ENCODE assay signal across 23 cellular contexts in the genomic region with DNA sequence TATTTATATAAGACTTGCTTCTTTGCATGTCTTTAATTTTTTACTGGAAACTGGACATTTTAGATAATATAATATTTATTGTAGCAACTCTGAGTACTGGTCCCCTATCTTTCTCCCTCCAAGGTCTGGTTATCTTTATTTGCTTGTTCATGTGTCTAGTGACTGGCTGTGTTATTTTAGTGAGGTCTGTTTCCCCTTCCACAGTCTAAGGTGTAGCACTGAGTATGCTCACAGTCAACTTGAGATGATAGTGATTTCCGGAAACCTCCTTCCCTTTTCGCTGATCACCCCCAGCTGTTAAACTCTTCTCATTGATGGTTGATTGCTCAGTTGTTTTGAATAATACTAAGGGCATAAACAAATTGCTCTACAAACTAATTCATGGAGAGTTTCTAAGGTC. TPM values are rescaled to one million over a fixed set of nuclear protein-coding genes. Genes with fewer than 3 reads are reported as not detected.
A peak's percentile ranks its signal among the peaks of the same experiment; 100 is the strongest.
DNase-seq lines count a peak whose midpoint lies in the region; ATAC-seq lines count a peak whose summit lies in the region.
"Had no signal": no experiment of that assay in that cellular context is flagged by ENCODE, and none has a peak within 500 bp of the region (broad histone marks: within the 10 kb centered on the region; RNA-seq: fewer than 3 reads in every experiment).

No MANE protein-coding gene starts in this region.

- POLR2A ChIA-PET in naive thymus-derived CD4-positive, alpha-beta T cell (lab: Charles Lee): interaction anchor here (0.7 kb wide), 1 partner anchor 12 kb away, joined by 3 read pairs; no protein-coding TSS in a partner anchor

- DNase-seq in KBM-7: peak; percentile 39
- DNase-seq in memory B cell (ENCODE audit: low spot score in 2 of 2): no peak
- no peak for DNase-seq in naive thymus-derived CD4-positive, alpha-beta T cell
- DNase-seq in stimulated activated CD4-positive, alpha-beta T cell treated with anti-CD3 and anti-CD28 coated beads, Interleukin-15, amount 100 ng/mL, for 24 hours: no peak
- DNase-seq: activated CD4-positive, alpha-beta T cell treated with anti-CD3 and anti-CD28 coated beads for 1 hour; activated naive CD4-positive, alpha-beta T cell; activated T-cell treated with anti-CD3 and anti-CD28 coated beads, Interleukin-2, amount 50 U/mL, for 1 hour; CD4-positive, CD25-positive, alpha-beta regulatory T cell; colonic mucosa; DMS 273 treated with DMSO at 0.1 percent for 48 hours; esophagus squamous epithelium; gastrocnemius medialis; HCEC 1CT; MM.1S; mucosa of descending colon; NCI-H2171 treated with DMSO at 0.1 percent for 48 hours; NCI-H526 treated with DMSO at 0.1 percent for 48 hours; sigmoid colon had no signal

- H3K27ac ChIP-seq in naive thymus-derived CD4-positive, alpha-beta T cell (ENCODE audit: low read depth, low read length): no peak overlapping the region
- H3K27ac ChIP-seq: colonic mucosa, esophagus squamous epithelium, gastrocnemius medialis, sigmoid colon had no signal

- H3K27ac Mint-ChIP-seq in memory B cell: peak overlapping the region; percentile 63
- H3K27ac Mint-ChIP-seq in naive thymus-derived CD4-positive, alpha-beta T cell: no peak overlapping the region
- H3K27ac Mint-ChIP-seq: CD4-positive, CD25-positive, alpha-beta regulatory T cell had no signal

- no peak overlapping the region for H3K4me3 ChIP-seq in naive thymus-derived CD4-positive, alpha-beta T cell (ENCODE audit: low read length)
- H3K4me3 ChIP-seq: colonic mucosa, esophagus squamous epithelium, gastrocnemius medialis, mucosa of descending colon, sigmoid colon had no signal

- no peaks in the 10 kb centered on the region for H3K36me3 ChIP-seq in naive thymus-derived CD4-positive, alpha-beta T cell (ENCODE audit: control insufficient read depth in 2 of 3, insufficient read depth in 3 of 3, low read length in 3 of 3)
- H3K36me3 ChIP-seq: colonic mucosa, esophagus squamous epithelium, gastrocnemius medialis, sigmoid colon had no signal

- H3K9me3 Mint-ChIP-seq in memory B cell: no peaks in the 10 kb centered on the region
- H3K9me3 Mint-ChIP-seq in naive thymus-derived CD4-positive, alpha-beta T cell: no peaks in the 10 kb centered on the region
- H3K9me3 Mint-ChIP-seq: CD4-positive, CD25-positive, alpha-beta regulatory T cell; neural crest cell had no signal

- in situ Hi-C loops in KBM-7 (cut with MboI; ENCODE audit: low pct_unique_long_range_greater_than_20kb, low sequenced_read_pairs): no loop called here

- H3K4me1 ChIP-seq in naive thymus-derived CD4-positive, alpha-beta T cell (ENCODE audit: control insufficient read depth in 2 of 2, insufficient read depth in 2 of 2, low read length in 2 of 2): no peaks in the 10 kb centered on the region
- H3K4me1 ChIP-seq: colonic mucosa, gastrocnemius medialis, sigmoid colon had no signal

- H3K27me3 ChIP-seq in naive thymus-derived CD4-positive, alpha-beta T cell (ENCODE audit: control insufficient read depth in 2 of 2, insufficient read depth in 2 of 2, low read length in 2 of 2): no peaks in the 10 kb centered on the region
- H3K27me3 ChIP-seq: colonic mucosa, esophagus squamous epithelium, gastrocnemius medialis, sigmoid colon had no signal

- H3K4me3 Mint-ChIP-seq in memory B cell: no peak overlapping the region
- no peak overlapping the region for H3K4me3 Mint-ChIP-seq in naive thymus-derived CD4-positive, alpha-beta T cell
- H3K4me3 Mint-ChIP-seq: CD4-positive, CD25-positive, alpha-beta regulatory T cell; neural crest cell had no signal

- H3K4me1 Mint-ChIP-seq in memory B cell: peaks cover 12% of the 10 kb centered on the region
- H3K4me1 Mint-ChIP-seq in naive thymus-derived CD4-positive, alpha-beta T cell: no peaks in the 10 kb centered on the region
- H3K4me1 Mint-ChIP-seq: CD4-positive, CD25-positive, alpha-beta regulatory T cell; neural crest cell had no signal

- CTCF ChIA-PET in naive thymus-derived CD4-positive, alpha-beta T cell (lab: Charles Lee): no interaction called here

- no peaks in the 10 kb centered on the region for H3K27me3 Mint-ChIP-seq in memory B cell
- no peaks in the 10 kb centered on the region for H3K27me3 Mint-ChIP-seq in naive thymus-derived CD4-positive, alpha-beta T cell
- H3K27me3 Mint-ChIP-seq: CD4-positive, CD25-positive, alpha-beta regulatory T cell had no signal

- H3K36me3 Mint-ChIP-seq in memory B cell: no peaks in the 10 kb centered on the region
- peaks cover 0 to 3% (median 0%) of the 10 kb centered on the region in 5 donors for H3K36me3 Mint-ChIP-seq in naive thymus-derived CD4-positive, alpha-beta T cell
- H3K36me3 Mint-ChIP-seq: CD4-positive, CD25-positive, alpha-beta regulatory T cell had no signal

- ATAC-seq in GM18520 (IDR thresholded peaks at IDR 0.05; ENCODE audit: unreplicated experiment): peak; percentile 53
- ATAC-seq in HG02623 (IDR thresholded peaks at IDR 0.05; ENCODE audit: unreplicated experiment): peak; percentile 57
- peak; percentile 92 for ATAC-seq in memory B cell (ENCODE audit: low read depth)
- ATAC-seq in naive thymus-derived CD4-positive, alpha-beta T cell: no peak
- no peak for ATAC-seq in HG03139 (IDR thresholded peaks at IDR 0.05; ENCODE audit: unreplicated experiment)
- ATAC-seq: gastrocnemius medialis, mucosa of descending colon, Right ventricle myocardium inferior had no signal

- intact Hi-C loops in naive thymus-derived CD4-positive, alpha-beta T cell (cut with micrococcal nuclease): no loop called here

- H3K9me3 ChIP-seq in naive thymus-derived CD4-positive, alpha-beta T cell (ENCODE audit: control insufficient read depth in 2 of 3, low read length in 3 of 3): no peaks in the 10 kb centered on the region
- H3K9me3 ChIP-seq: colonic mucosa, esophagus squamous epithelium, gastrocnemius medialis, mucosa of descending colon, sigmoid colon had no signal

RNA-seq across cellular contexts. Expression of gene PCNP, which starts 37.0 kb away (rescaled TPM):
- total RNA-seq in naive thymus-derived CD4-positive, alpha-beta T cell: 100 to 1,000 TPM; 129 to 172 (median 160) TPM
- 100 to 1,000 TPM in 1 of 2 donors, 10 to 100 TPM in 1; 78.2 to 138 TPM for polyA plus RNA-seq in naive thymus-derived CD4-positive, alpha-beta T cell

RNA-seq across cellular contexts. Expression of gene TRMT10C, which starts 49.4 kb away (rescaled TPM):
- total RNA-seq in naive thymus-derived CD4-positive, alpha-beta T cell: 10 to 100 TPM; 24.1 to 32.7 (median 27.1) TPM
- polyA plus RNA-seq in naive thymus-derived CD4-positive, alpha-beta T cell: 10 to 100 TPM; 27.6 to 37.3 TPM

Comparison
In these comparisons a context has a peak if more than half of its experiments do, and no peak if none do; other contexts are left out.
1. ATAC-seq: peak in GM18520 (single experiment), HG02623 (single experiment) and memory B cell (single experiment); none in naive thymus-derived CD4-positive, alpha-beta T cell (single experiment) and HG03139 (single experiment).